ENCODE assay signal across 8 cellular contexts in the genomic region with DNA sequence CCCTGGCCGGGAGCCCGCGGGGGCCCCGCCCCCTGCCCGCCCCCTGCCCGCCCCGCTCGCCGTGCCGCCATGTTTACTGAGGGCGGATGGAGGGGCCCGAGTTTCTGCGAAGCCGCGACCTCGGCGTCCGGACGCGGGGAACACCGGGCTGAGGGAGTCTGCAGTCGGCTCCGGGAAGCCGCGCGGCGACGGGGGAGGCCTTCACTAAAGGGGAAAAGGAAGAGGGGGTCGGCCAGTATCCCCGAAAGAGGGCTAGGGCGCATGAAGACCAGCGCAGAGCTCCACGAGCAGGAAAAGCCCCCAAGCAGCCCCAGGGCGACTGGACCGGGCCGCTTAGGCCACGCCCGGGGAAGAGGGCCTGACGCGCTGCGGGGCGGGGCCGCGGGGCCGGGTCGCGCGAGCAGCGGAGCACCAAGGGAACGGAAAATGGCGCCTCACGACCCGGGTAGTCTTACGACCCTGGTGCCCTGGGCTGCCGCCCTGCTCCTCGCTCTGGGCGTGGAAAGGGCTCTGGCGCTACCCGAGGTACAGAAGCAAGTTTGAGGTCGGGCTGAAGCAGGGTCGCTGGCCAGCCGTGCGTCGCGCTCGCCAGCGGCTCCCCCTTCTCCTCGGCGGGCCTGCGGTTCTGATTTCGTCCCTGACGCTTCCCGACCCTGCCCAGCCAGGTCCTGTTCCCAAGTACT. TPM values are rescaled to one million over a fixed set of nuclear protein-coding genes. Genes with fewer than 3 reads are reported as not detected.
DNase-seq lines count a peak whose midpoint lies in the region; TF ChIP-seq lines count a peak whose summit lies in the region.

A gene with protein sequence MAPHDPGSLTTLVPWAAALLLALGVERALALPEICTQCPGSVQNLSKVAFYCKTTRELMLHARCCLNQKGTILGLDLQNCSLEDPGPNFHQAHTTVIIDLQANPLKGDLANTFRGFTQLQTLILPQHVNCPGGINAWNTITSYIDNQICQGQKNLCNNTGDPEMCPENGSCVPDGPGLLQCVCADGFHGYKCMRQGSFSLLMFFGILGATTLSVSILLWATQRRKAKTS (plus strand): TSS at position 99 of the 683 bp plus-strand sequence. CDS start 328 bp downstream, at position 427.
Gene SLC5A6 (minus strand): TSS at position 326 of the 683 bp plus-strand sequence. CDS start 4,618 bp downstream, outside the sequence.

- H2BK12ac ChIP-seq in neuronal stem cell (ENCODE audit: low read length) = no peak within 1 kb of the TSS

- H3K79me1 ChIP-seq in neuronal stem cell (ENCODE audit: low read depth, low read length) = peaks cover 5% of the 10 kb centered on the region

- H3K4me1 Mint-ChIP-seq in HFFc6 (ENCODE audit: low read depth) = peaks cover 51% of the 10 kb centered on the region

- no peak within 1 kb of the TSS for H3K4ac ChIP-seq in neuronal stem cell (ENCODE audit: low read length)

- H3K27me3 ChIP-seq in neuronal stem cell (ENCODE audit: control insufficient read depth in 3 of 3, insufficient read depth in 3 of 3, low read depth in 1 of 3, low read length in 3 of 3) (no peaks in the 10 kb centered on the region), subcutaneous abdominal adipose tissue (ENCODE audit: control insufficient read depth in 5 of 5, insufficient read depth in 4 of 5, low read length in 5 of 5) (no peaks in the 10 kb centered on the region)

- peak within 1 kb of the TSS; percentile 99 for H3K27ac Mint-ChIP-seq in HFFc6

- H2AFZ ChIP-seq in neuronal stem cell (ENCODE audit: low read length) = peak within 1 kb of the TSS; percentile 100

- H2AK5ac ChIP-seq in neuronal stem cell (ENCODE audit: low read depth, low read length) = peak within 1 kb of the TSS; percentile 53

- no peak for TF ChIP-seq CTCF in HFFc6 (IDR thresholded peaks at IDR 0.05)

- peak within 1 kb of the TSS; percentile 93 for H3K27ac ChIP-seq in neuronal stem cell (replicated peaks; ENCODE audit: low read length)
- peak within 1 kb of the TSS; percentile 94 for H3K27ac ChIP-seq in subcutaneous abdominal adipose tissue (ENCODE audit: low read depth, low read length)

- H3K36me3 Mint-ChIP-seq in HFFc6 (ENCODE audit: low read depth) = peaks cover 38% of the 10 kb centered on the region

- H3K9me3 ChIP-seq in neuronal stem cell (replicated peaks in 1 of 2; ENCODE audit: control insufficient read depth in 2 of 2, insufficient read depth in 1 of 2, low read depth in 1 of 2, low read length in 2 of 2) (no peaks in the 10 kb centered on the region), subcutaneous abdominal adipose tissue (ENCODE audit: control insufficient read depth in 5 of 5, low read length in 5 of 5) (no peaks in the 10 kb centered on the region)

- DNase-seq in GM04504 (ENCODE audit: low read depth) = peak; percentile 80
- DNase-seq in HFFc6 = peak; percentile 71
- peak; percentile 92 for DNase-seq in NAMALWA (ENCODE audit: low spot score)
- DNase-seq in SK-N-DZ (ENCODE audit: low spot score) = peak; percentile 85
- peak; percentile 89 for DNase-seq in activated naive CD4-positive, alpha-beta T cell treated with Interleukin-2 at 50 U/mL for 16 hours
- peak; percentile 85 for DNase-seq in foreskin melanocyte
- DNase-seq in neuronal stem cell (ENCODE audit: low spot score) = peak; percentile 85

- peak within 1 kb of the TSS; percentile 84 for H3K4me2 ChIP-seq in neuronal stem cell (ENCODE audit: insufficient read depth, low read length, poor library complexity, severe bottlenecking)

- peaks cover 8% of the 10 kb centered on the region for H3K27me3 Mint-ChIP-seq in HFFc6 (ENCODE audit: insufficient read depth)

- H2BK120ac ChIP-seq in neuronal stem cell (ENCODE audit: low read depth, low read length) = peak within 1 kb of the TSS; percentile 6

- H3K14ac ChIP-seq in neuronal stem cell (ENCODE audit: low read length) = no peak within 1 kb of the TSS

- H3K23ac ChIP-seq in neuronal stem cell (ENCODE audit: low read depth, low read length, poor library complexity) = peak within 1 kb of the TSS; percentile 90

- no peaks in the 10 kb centered on the region for H3K9me3 Mint-ChIP-seq in HFFc6

- no CpG with 5 or more reads among the region's 73 CpGs for WGBS in neuronal stem cell (ENCODE audit: extremely low coverage in 2 of 2, insufficient read length in 2 of 2, insufficient replicate concordance in 1 of 2), 2 donors

- peak within 1 kb of the TSS; percentile 95 to 97 for H3K4me3 ChIP-seq in neuronal stem cell (ENCODE audit: low read length in 2 of 2)
- H3K4me3 ChIP-seq in subcutaneous abdominal adipose tissue (ENCODE audit: low read depth in 1 of 5, low read length in 5 of 5) = peak within 1 kb of the TSS; percentile 93 to 99 (median 96)

- peak within 1 kb of the TSS; percentile 96 for H3K18ac ChIP-seq in neuronal stem cell (ENCODE audit: low read length)

- H4K8ac ChIP-seq in neuronal stem cell (ENCODE audit: low read depth, low read length) = peak within 1 kb of the TSS; percentile 70

- H2BK15ac ChIP-seq in neuronal stem cell (ENCODE audit: low read length) = peak within 1 kb of the TSS; percentile 30

- H3K4me3 Mint-ChIP-seq in HFFc6 = peak within 1 kb of the TSS; percentile 97

- H3K4me1 ChIP-seq in neuronal stem cell (ENCODE audit: control insufficient read depth in 2 of 2, insufficient read depth in 1 of 2, low read depth in 1 of 2, low read length in 2 of 2) (peaks cover 4 to 8% of the 10 kb centered on the region in 2 donors), subcutaneous abdominal adipose tissue (ENCODE audit: control insufficient read depth in 5 of 5, insufficient read depth in 5 of 5, low read length in 5 of 5) (peaks cover 5 to 57% (median 55%) of the 10 kb centered on the region in 5 donors)

- H4K91ac ChIP-seq in neuronal stem cell (ENCODE audit: low read depth, low read length, poor library complexity) = no peak within 1 kb of the TSS

- H2BK5ac ChIP-seq in neuronal stem cell (ENCODE audit: low read length) = peak within 1 kb of the TSS; percentile 84

- H3K36me3 ChIP-seq in neuronal stem cell (replicated peaks in 1 of 2; ENCODE audit: control insufficient read depth in 2 of 2, insufficient read depth in 2 of 2, low read length in 2 of 2) = peaks cover 14 to 69% of the 10 kb centered on the region in 2 donors
- peaks cover 3 to 28% (median 19%) of the 10 kb centered on the region in 5 donors for H3K36me3 ChIP-seq in subcutaneous abdominal adipose tissue (ENCODE audit: control insufficient read depth in 5 of 5, insufficient read depth in 5 of 5, low read length in 5 of 5)

- H3K9ac ChIP-seq in neuronal stem cell (ENCODE audit: low read depth, low read length, poor library complexity) = peak within 1 kb of the TSS; percentile 99
- peak within 1 kb of the TSS; percentile 92 to 99 (median 97) for H3K9ac ChIP-seq in subcutaneous abdominal adipose tissue (ENCODE audit: low read length in 5 of 5)

RNA-seq across cellular contexts. Expression of the first gene that starts in this region (rescaled TPM):
- total RNA-seq in HFFc6 (2021; fragmentation: NEBNext Ultra II Directional; extraction: Animal tissue kit (Norgen Biotek cat#: 25700)) = 100 to 1,000 TPM in 5 of 6 experiments, 10 to 100 TPM in 1; 98.8 to 123 (median 116) TPM
- polyA plus RNA-seq in SK-N-DZ (2014; cell fraction: cytosol; rRNA removed) = 81.9 and 82.0 TPM in 2 replicates
- 70.3 and 71.0 TPM in 2 replicates for polyA plus RNA-seq in SK-N-DZ (2014; cell fraction: nucleus; rRNA removed)
- polyA plus RNA-seq in neuronal stem cell (2013, experiment 1 of 2) = 159 TPM
- polyA plus RNA-seq in neuronal stem cell (2013, experiment 2 of 2) = 154 TPM

RNA-seq across cellular contexts. Expression of gene SLC5A6, which starts in this region (rescaled TPM):
- 10 to 100 TPM; 23.6 to 32.6 (median 25.5) TPM for total RNA-seq in HFFc6 (2021; fragmentation: NEBNext Ultra II Directional; extraction: Animal tissue kit (Norgen Biotek cat#: 25700))
- 43.4 and 61.7 TPM in 2 replicates for polyA plus RNA-seq in SK-N-DZ (2014; cell fraction: cytosol; rRNA removed)
- polyA plus RNA-seq in SK-N-DZ (2014; cell fraction: nucleus; rRNA removed) = 173 and 175 TPM in 2 replicates
- polyA plus RNA-seq in neuronal stem cell (2013, experiment 1 of 2) = 29.5 TPM
- 28.8 TPM for polyA plus RNA-seq in neuronal stem cell (2013, experiment 2 of 2)

Comparison
In these comparisons a context has a peak if more than half of its experiments do, and no peak if none do; other contexts are left out.
1. Peak in every context shown above with its lines: DNase-seq, H3K4me3 ChIP-seq and H3K27ac ChIP-seq.